8 cellular contexts compared by ENCODE assay signal in the genomic region with DNA sequence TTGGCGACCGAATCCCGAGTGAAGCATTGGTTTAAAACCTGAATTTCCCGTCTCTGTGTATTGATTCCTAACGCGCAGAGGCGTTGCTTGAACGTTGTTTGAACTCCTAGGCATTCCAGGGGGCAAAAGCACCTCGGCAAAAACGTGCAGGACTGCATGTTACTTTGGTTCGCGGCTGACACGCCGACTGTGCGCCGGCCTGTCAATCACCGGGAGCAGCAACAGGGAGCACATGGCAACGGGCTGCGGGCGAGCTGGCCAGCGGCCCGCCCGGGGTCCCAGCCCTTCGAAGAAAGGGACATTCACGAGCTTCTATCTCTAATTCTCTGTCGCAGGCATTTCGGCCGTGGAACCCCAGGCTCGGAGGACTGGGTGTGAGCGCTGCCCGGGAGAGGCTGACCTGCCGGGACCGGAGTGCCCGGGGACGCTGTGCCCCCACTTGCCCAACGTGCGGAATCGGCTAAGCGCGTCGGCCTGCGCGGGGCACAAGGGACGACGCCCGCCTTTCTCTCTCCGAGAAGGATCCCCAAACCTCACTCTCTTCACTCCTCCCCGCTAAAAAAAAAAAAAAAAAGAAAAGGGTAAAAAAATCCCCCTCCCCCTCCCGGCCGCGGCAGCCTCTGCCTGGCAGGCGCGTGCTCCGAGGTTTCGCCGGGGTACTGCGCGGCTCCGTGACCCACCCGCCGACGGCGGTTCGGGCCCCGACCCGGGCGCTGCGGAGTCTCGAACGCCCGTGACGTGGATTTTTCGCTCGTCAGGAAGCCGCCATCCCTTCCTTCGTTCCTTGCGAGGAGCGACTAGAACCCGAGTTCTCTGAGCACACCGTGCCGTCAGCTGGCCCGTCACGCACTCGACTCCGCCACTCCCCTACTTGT. TPM values are rescaled to one million over a fixed set of nuclear protein-coding genes. Genes with fewer than 3 reads are reported as not detected.
DNase-seq lines count a peak whose midpoint lies in the region; ATAC-seq and TF ChIP-seq lines count a peak whose summit lies in the region.

No MANE protein-coding gene starts in this region.

- peaks cover 52% of the 10 kb centered on the region for H3K36me3 Mint-ChIP-seq in activated naive CD8-positive, alpha-beta T cell treated with anti-CD3 and anti-CD28 coated beads for 36 hours

- no peaks in the 10 kb centered on the region for H3F3A ChIP-seq in PC-3 (ENCODE audit: low read length, unreplicated experiment)

- POLR2A ChIA-PET in PC-3 (lab: Charles Lee; ENCODE audit: unreplicated experiment) = interaction anchor here (0.6 to 1.1 kb wide), 2 partner anchors 9 to 52 kb away, joined by 3 to 5 read pairs; no protein-coding TSS in a partner anchor

- peaks cover 58% of the 10 kb centered on the region for H3K79me2 ChIP-seq in PC-3 (ENCODE audit: low read length)

- H3K9me3 ChIP-seq in PC-3 (ENCODE audit: low read length) (no peaks in the 10 kb centered on the region), heart left ventricle (no peaks in the 10 kb centered on the region)

- H3K4me1 ChIP-seq in PC-3 (ENCODE audit: insufficient read depth, low read length) (peaks cover 14% of the 10 kb centered on the region), heart left ventricle (peaks cover 0 to 29% (median 6%) of the 10 kb centered on the region in 12 donors)

- BruUV-seq in PC-3 (replicated peaks; lab: Mats Ljungman, UMichigan) = TSS peak; percentile 22

- no peaks in the 10 kb centered on the region for H3K9me3 Mint-ChIP-seq in activated naive CD8-positive, alpha-beta T cell treated with anti-CD3 and anti-CD28 coated beads for 36 hours

- H2AFZ ChIP-seq in PC-3 (ENCODE audit: low read length) = peak overlapping the region; percentile 79

- ATAC-seq in GM19035 (IDR thresholded peaks at IDR 0.05; ENCODE audit: unreplicated experiment) (peak; percentile 19), HG03432 (IDR thresholded peaks at IDR 0.05; ENCODE audit: unreplicated experiment) (peak; percentile 36), PC-3 (peak; percentile 19), heart left ventricle (peak; percentile 21 to 47 (median 31))

- CTCF ChIA-PET in PC-3 (lab: Charles Lee) = interaction anchor here (0.9 kb wide), 1 partner anchor 52 kb away, joined by 3 read pairs; no protein-coding TSS in a partner anchor

- intact Hi-C loops in PC-3 (cut with micrococcal nuclease) = loop anchor here (2.0 to 5.0 kb wide), 6 partner anchors 51 to 715 kb away; no protein-coding TSS in a partner anchor
- intact Hi-C loops in heart left ventricle (cut with DNase I) = loop anchor here in 9 of 10 donors (2.0 to 10.0 kb wide), 22 partner anchors 45 to 867 kb away; no protein-coding TSS in a partner anchor
- intact Hi-C loops in posterior vena cava (cut with DNase I) = loop anchor here (2.0 to 10.0 kb wide), 4 partner anchors 265 to 867 kb away; no protein-coding TSS in a partner anchor

- H3K27ac Mint-ChIP-seq in activated naive CD8-positive, alpha-beta T cell treated with anti-CD3 and anti-CD28 coated beads for 36 hours = peak overlapping the region; percentile 97

- H3K27ac ChIP-seq in PC-3 (ENCODE audit: low read length) = peak overlapping the region; percentile 72
- peak overlapping the region; percentile 85 to 97 (median 93) for H3K27ac ChIP-seq in heart left ventricle

- peak overlapping the region; percentile 83 for H3K4me3 ChIP-seq in PC-3 (ENCODE audit: low read length)
- peak overlapping the region; percentile 63 to 86 (median 73) for H3K4me3 ChIP-seq in heart left ventricle

- peak overlapping the region; percentile 86 for H3K4me2 ChIP-seq in PC-3 (ENCODE audit: low read length)

- DNase-seq in AG08396 (ENCODE audit: low spot score) (peak; percentile 25), PC-3 (peak; percentile 68), heart left ventricle (peak; percentile 45 to 80 (median 57)), posterior vena cava (ENCODE audit: low spot score) (peak; percentile 87), NCI-H187 treated with DMSO at 0.1 percent for 48 hours (lab: John Stamatoyannopoulos, UW) (no peak)
- peak; percentile 70 for DNase-seq in activated naive CD8-positive, alpha-beta T cell treated with anti-CD3 and anti-CD28 coated beads for 36 hours

- TF ChIP-seq POLR2A in heart left ventricle (IDR thresholded peaks at IDR 0.05) = no peak

- H3K36me3 ChIP-seq in PC-3 (ENCODE audit: low read depth, low read length) = peaks cover 25% of the 10 kb centered on the region
- H3K36me3 ChIP-seq in heart left ventricle = peaks cover 2 to 21% (median 15%) of the 10 kb centered on the region in 9 donors

- H3K4me1 Mint-ChIP-seq in activated naive CD8-positive, alpha-beta T cell treated with anti-CD3 and anti-CD28 coated beads for 36 hours = peaks cover 30% of the 10 kb centered on the region

- no peaks in the 10 kb centered on the region for H3K9me2 ChIP-seq in PC-3 (replicated peaks; ENCODE audit: low read length)

- H3K27me3 ChIP-seq in PC-3 (ENCODE audit: low read length) = no peaks in the 10 kb centered on the region
- H3K27me3 ChIP-seq in heart left ventricle = peaks cover 0 to 8% (median 0%) of the 10 kb centered on the region in 9 donors

- peak overlapping the region; percentile 92 for H3K9ac ChIP-seq in PC-3 (ENCODE audit: low read length)

- TF ChIP-seq CTCF in PC-3 (conservative IDR thresholded peaks at IDR 0.05; ENCODE audit: low read depth, low read length) (no peak), heart left ventricle (IDR thresholded peaks at IDR 0.05) (no peak)

- WGBS in heart left ventricle, 4 donors = 0 to 1% (median 0%) methylated on average over 76 to 85 of the region's 85 CpGs

- H3K4me3 Mint-ChIP-seq in activated naive CD8-positive, alpha-beta T cell treated with anti-CD3 and anti-CD28 coated beads for 36 hours = peak overlapping the region; percentile 92

- peaks cover 7% of the 10 kb centered on the region; the same call in 1 of the 2 replicates for H4K20me1 ChIP-seq in PC-3 (ENCODE audit: low read length)

- H3K27me3 Mint-ChIP-seq in activated naive CD8-positive, alpha-beta T cell treated with anti-CD3 and anti-CD28 coated beads for 36 hours = no peaks in the 10 kb centered on the region

RNA-seq across cellular contexts. Expression of a gene that starts 0.9 kb away (rescaled TPM):
- total RNA-seq in PC-3 (2014; rRNA removed) = 26.4 and 30.6 TPM in 2 replicates
- total RNA-seq in activated naive CD8-positive, alpha-beta T cell treated with anti-CD3 and anti-CD28 coated beads for 36 hours = 10 to 100 TPM; 91.1 to 93.0 TPM
- 100 to 1,000 TPM in 1 of 9 donors, 10 to 100 TPM in 8; 28.0 to 104 (median 39.1) TPM for total RNA-seq in heart left ventricle
- polyA plus RNA-seq in heart left ventricle = 10 to 100 TPM; 17.0 to 57.6 TPM
- total RNA-seq in posterior vena cava = 100 to 1,000 TPM; 109 to 111 TPM
